Comparison of ENCODE assay signal across 8 cellular contexts in the genomic region with DNA sequence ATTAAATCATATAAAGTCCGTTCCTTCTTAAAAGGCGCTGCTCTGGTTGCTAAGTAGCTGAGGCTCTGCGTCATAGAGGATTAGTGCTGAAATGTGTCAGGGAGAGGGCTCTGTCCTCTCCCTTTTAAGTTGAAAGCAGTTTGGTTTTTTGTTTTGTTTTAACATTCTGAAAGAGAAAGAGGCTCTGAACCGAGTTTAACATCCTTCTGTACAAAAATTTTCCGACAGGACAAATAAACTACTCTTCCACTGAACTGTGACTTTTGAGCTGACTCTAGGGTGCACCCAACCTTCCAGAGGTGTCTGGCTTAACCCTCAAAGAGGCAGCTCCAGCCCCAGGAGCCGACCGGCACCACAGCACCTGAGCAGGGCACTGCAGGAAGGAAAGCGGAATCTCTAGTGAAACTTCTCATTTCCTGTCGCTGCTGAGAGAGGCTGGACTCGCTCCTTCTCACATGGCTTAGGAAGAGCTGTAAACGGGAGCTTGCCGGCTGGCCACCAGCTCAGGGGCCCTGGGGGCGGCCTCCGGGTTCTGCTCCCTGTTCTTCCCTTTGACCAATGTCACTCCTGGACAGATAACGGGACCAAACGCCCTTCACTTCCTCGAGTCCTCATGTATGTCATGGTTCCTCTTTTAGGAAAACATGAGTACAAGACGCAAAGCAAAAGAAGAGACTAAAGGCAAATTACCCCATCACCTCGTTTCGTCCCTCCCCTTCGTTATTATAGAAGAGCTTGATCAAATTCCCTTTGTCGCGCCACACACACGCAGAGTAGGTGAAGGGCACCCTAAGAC. TPM values are rescaled to one million over a fixed set of nuclear protein-coding genes. Genes with fewer than 3 reads are reported as not detected.
DNase-seq lines count a peak whose midpoint lies in the region; ATAC-seq and TF ChIP-seq lines count a peak whose summit lies in the region.

No MANE protein-coding gene starts in this region.

- H3K27me3 ChIP-seq in ACC112 (ENCODE audit: insufficient read depth, low read length): peaks cover 47% of the 10 kb centered on the region

- H3K79me2 ChIP-seq in ACC112 (ENCODE audit: control insufficient read depth, insufficient read depth, low read length, unreplicated experiment): no peaks in the 10 kb centered on the region

- peak in 4 of 5 experiments; percentile 8 to 73 (median 28) for DNase-seq in T-helper 2 cell
- peak; percentile 20 to 31 for DNase-seq in cardiac fibroblast (ENCODE audit: low read depth in 2 of 2)
- no peak for DNase-seq in left lobe of liver (ENCODE audit: low spot score)
- peak; percentile 46 for DNase-seq in stimulated activated CD4-positive, alpha-beta T cell treated with anti-CD3 and anti-CD28 coated beads, Interleukin-4, amount 100 ng/mL, for 1 hour
- DNase-seq in epidermal melanocyte (ENCODE audit: insufficient read length, low spot score): no peak

- no peak for TF ChIP-seq CTCF in cardiac fibroblast (IDR thresholded peaks at IDR 0.05; ENCODE audit: low read depth, low read length)

- no peak overlapping the region for H2AFZ ChIP-seq in ACC112 (ENCODE audit: low read length, unreplicated experiment)

- H3K36me3 ChIP-seq in ACC112 (ENCODE audit: insufficient read depth, low read length): no peaks in the 10 kb centered on the region

- H3K27ac ChIP-seq in ACC112 (ENCODE audit: low read depth, low read length): no peak overlapping the region

- H3K4me1 ChIP-seq in ACC112 (ENCODE audit: control insufficient read depth, insufficient read depth, low read length, unreplicated experiment): peaks cover 3% of the 10 kb centered on the region

- H3K4me3 ChIP-seq in ACC112 (ENCODE audit: low read depth, low read length) (peak overlapping the region; percentile 61), cardiac fibroblast (replicated peaks in 1 of 2; ENCODE audit: low read depth in 2 of 2, low read length in 2 of 2) (peak overlapping the region; percentile 37 to 44)

- peak; percentile 76 for ATAC-seq in GM19023 (IDR thresholded peaks at IDR 0.05; ENCODE audit: unreplicated experiment)
- ATAC-seq in HG03159 (IDR thresholded peaks at IDR 0.05; ENCODE audit: unreplicated experiment): peak; percentile 80
- peak; percentile 47 for ATAC-seq in left lobe of liver

RNA-seq across cellular contexts. Expression of gene VAV3, which starts 1.2 kb away (rescaled TPM):
- 0.86 TPM for total RNA-seq in left lobe of liver

Comparison
In these comparisons a context has a peak if more than half of its experiments do, and no peak if none do; other contexts are left out.
1. DNase-seq: peak in T-helper 2 cell (4 of 5), cardiac fibroblast (2 of 2) and stimulated activated CD4-positive, alpha-beta T cell treated with anti-CD3 and anti-CD28 coated beads, Interleukin-4, amount 100 ng/mL, for 1 hour (single experiment); none in left lobe of liver (single experiment) and epidermal melanocyte (single experiment).
2. Peak in every context shown above with its lines, with median percentiles within 50 percentile points of each other: ATAC-seq.